Comparison of ENCODE assay signal across 17 cellular contexts in the genomic region with DNA sequence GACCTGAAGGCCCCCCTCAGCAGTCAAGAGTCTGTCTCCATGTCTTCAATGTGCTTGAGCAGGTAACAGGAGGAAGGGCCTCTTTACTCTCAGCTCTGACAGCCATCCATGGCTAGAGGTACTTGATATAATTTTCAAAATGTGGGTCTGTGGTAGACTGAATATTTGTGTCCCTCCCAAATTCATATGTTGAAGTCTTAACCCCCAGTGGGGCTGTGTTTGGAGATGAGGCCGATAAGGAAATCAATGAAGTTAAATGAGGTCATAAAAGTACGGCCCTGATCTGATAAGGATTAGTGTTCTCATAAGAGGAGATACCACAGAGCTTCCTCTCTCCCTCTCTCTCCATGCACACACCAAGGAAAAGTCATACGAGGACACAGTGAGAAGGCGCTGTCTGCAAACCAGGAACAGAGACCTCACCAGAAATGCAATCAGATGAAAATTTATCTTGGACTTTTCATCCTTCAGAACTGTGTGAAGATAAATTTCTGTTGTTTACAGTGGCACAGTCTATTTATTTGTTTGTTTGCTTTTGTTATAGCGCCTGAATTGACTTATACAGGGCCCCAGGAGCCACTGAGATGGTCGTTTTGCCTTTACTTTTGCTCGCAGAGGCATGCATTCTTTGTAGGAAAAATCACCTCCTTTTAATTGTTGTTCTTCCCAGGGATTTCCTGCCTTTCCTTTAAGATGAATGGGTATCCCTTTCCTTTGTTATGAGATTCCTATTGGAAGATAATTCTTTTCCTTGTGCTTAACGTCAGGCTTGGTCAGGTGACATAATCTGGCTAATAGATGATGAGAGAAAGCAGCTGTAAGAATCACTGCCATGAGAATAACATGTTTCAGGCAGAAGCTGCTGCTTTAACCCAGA.
A peak's percentile ranks its signal among the peaks of the same experiment; 100 is the strongest.
DNase-seq lines count a peak whose midpoint lies in the region; ATAC-seq and TF ChIP-seq lines count a peak whose summit lies in the region.
"Had no signal": no experiment of that assay in that cellular context is flagged by ENCODE, and none has a peak within 500 bp of the region (broad histone marks: within the 10 kb centered on the region; RNA-seq: fewer than 3 reads in every experiment).

No MANE protein-coding gene starts in this region.

- H3K79me2 ChIP-seq in DND-41 (ENCODE audit: insufficient read depth, low read length): no peaks in the 10 kb centered on the region

- H2AFZ ChIP-seq in DND-41 (ENCODE audit: low read depth, low read length): peak overlapping the region; percentile 56
- H2AFZ ChIP-seq: GM23248 had no signal

- intact Hi-C loops in mucosa of descending colon (cut with DNase I, micrococcal nuclease): no loop called here

- peak; percentile 26 for DNase-seq in DND-41
- peak; percentile 58 for DNase-seq in LNCaP clone FGC (ENCODE audit: low read depth)
- no peak for DNase-seq in mucosa of descending colon
- DNase-seq in DMS 273 treated with DMSO at 0.1 percent for 48 hours (lab: John Stamatoyannopoulos, UW): no peak
- no peak for DNase-seq in HT-29 (ENCODE audit: low spot score)
- no peak for DNase-seq in kidney glomerular epithelial cell (lab: John Stamatoyannopoulos, UW)
- no peak for DNase-seq in UCSD-AML1 (lab: John Stamatoyannopoulos, UW; ENCODE audit: unreplicated experiment)
- DNase-seq: activated CD4-positive, alpha-beta T cell treated with anti-CD3 and anti-CD28 coated beads for 1 hour; amniotic stem cell; DMS153; glutamatergic neuron; NCI-H146; NCI-H446; SW 1271; uterus had no signal

- H3K27me3 ChIP-seq in DND-41 (ENCODE audit: insufficient read depth, low read length, poor library complexity): no peaks in the 10 kb centered on the region
- H3K27me3 ChIP-seq: uterus had no signal

- H3K9ac ChIP-seq in DND-41 (ENCODE audit: low read depth, low read length): no peak overlapping the region
- H3K9ac ChIP-seq: GM23248 had no signal

- TF ChIP-seq CTCF in DND-41 (IDR thresholded peaks at IDR 0.05; ENCODE audit: borderline replicate concordance, extremely low read depth, low read length, poor library complexity, severe bottlenecking) (no peak), LNCaP clone FGC (IDR thresholded peaks at IDR 0.05; ENCODE audit: control insufficient read depth, extremely low read depth, insufficient read depth) (no peak), VCaP (conservative IDR thresholded peaks at IDR 0.05) (no peak), mucosa of descending colon (IDR thresholded peaks at IDR 0.05) (no peak)

- H3K4me3 ChIP-seq in DND-41 (ENCODE audit: low read depth in 1 of 2, low read length in 2 of 2): no peak overlapping the region
- no peak overlapping the region for H3K4me3 ChIP-seq in LNCaP clone FGC (ENCODE audit: low read depth, low read length)
- no peak overlapping the region for H3K4me3 ChIP-seq in mucosa of descending colon
- H3K4me3 ChIP-seq: GM23248, uterus had no signal

- H3K4me2 ChIP-seq in DND-41 (ENCODE audit: insufficient read depth, low read length): peak overlapping the region; percentile 17; the same call in 1 of the 2 replicates

- H3K9me3 ChIP-seq in DND-41 (ENCODE audit: insufficient read depth, low read length, severe bottlenecking) (no peaks in the 10 kb centered on the region), mucosa of descending colon (no peaks in the 10 kb centered on the region)
- H3K9me3 ChIP-seq: uterus had no signal

- H3K36me3 ChIP-seq in DND-41 (ENCODE audit: insufficient read depth, low read length) (no peaks in the 10 kb centered on the region), mucosa of descending colon (ENCODE audit: low read depth) (no peaks in the 10 kb centered on the region)
- H3K36me3 ChIP-seq: uterus had no signal

- H3K4me1 ChIP-seq in DND-41 (ENCODE audit: insufficient read depth, low read length): peaks cover 28% of the 10 kb centered on the region
- H3K4me1 ChIP-seq in mucosa of descending colon (ENCODE audit: low read depth): no peaks in the 10 kb centered on the region
- H3K4me1 ChIP-seq: uterus had no signal

- no peaks in the 10 kb centered on the region for H4K20me1 ChIP-seq in DND-41 (ENCODE audit: insufficient read depth, low read length)

- H3K27ac ChIP-seq in DND-41 (ENCODE audit: low read length) (peak overlapping the region; percentile 66), VCaP (peak overlapping the region; percentile 90)
- H3K27ac ChIP-seq: uterus had no signal

- ATAC-seq in DND-41 (ENCODE audit: insufficient read depth, low read depth): peak; percentile 84
- ATAC-seq in mucosa of descending colon: peak; percentile 66

Comparison
In these comparisons a context has a peak if more than half of its experiments do, and no peak if none do; other contexts are left out.
1. DNase-seq: peak in DND-41 (single experiment) and LNCaP clone FGC (single experiment); none in mucosa of descending colon (0 of 3), DMS 273 treated with DMSO at 0.1 percent for 48 hours (single experiment), HT-29 (single experiment), kidney glomerular epithelial cell (single experiment) and UCSD-AML1 (single experiment).